In the genomic region with DNA sequence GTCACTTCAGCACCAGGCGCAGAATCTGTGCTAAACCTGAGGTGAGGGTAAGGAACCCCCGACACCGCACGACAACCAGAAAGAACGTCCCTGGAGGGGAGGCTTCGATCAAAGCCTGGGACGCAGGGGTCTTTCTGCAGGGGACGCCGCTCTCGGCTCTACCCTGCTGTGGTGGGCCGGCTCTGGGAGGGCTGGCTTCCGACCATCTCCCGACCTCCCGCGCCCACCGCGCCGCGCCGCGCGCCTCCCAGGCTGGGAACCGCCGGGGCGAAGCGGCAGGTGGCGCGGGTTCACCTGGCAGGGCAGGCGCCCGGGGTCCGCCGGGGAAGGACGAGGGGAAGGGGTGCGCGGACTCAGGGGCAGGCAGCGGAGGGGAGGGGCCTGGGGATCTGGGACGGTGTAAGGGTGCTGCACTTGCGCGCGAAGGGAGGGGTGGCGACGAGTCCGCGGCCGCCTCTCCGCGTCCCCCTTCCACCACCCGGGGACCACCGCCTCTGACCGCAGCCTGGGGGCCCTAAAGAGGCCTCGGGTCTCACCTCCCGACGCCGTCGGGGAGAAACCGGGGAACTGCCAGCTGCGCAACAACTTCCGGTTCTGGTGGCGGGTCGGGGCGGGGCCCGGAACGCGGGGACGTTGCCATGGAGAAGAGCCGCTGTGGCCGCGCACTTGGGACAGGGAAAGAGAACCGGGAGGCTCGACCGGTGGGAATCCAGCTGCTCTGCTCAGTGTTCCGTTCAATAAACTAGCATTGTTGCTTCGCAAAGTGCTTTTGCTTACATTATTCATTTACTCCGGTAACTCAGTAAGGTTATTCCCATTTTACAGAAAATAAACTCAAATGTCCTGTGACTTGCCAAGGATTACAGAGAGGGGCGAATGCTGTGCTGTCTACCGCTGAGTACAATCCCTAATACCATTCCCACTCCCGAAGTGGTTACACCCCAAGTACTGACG, we compare ENCODE assay signal across 8 cellular contexts. TPM values are rescaled to one million over a fixed set of nuclear protein-coding genes. Genes with fewer than 3 reads are reported as not detected.
DNase-seq lines count a peak whose midpoint lies in the region; ATAC-seq and TF ChIP-seq lines count a peak whose summit lies in the region.

A gene (minus strand): TSS at position 596 of the 954 bp plus-strand sequence. CDS start 3,045 bp downstream, outside the sequence.

- peak; percentile 88 for ATAC-seq in HG03045 (IDR thresholded peaks at IDR 0.05; ENCODE audit: unreplicated experiment)
- ATAC-seq in left lobe of liver = peak; percentile 97

- TF ChIP-seq CTCF in coronary artery (IDR thresholded peaks at IDR 0.05) = no peak

- DNase-seq in SIG-M5 treated with dmso at 0.1 percent for 504 hours (lab: John Stamatoyannopoulos, UW; ENCODE audit: unreplicated experiment) (peak; percentile 53), SIG-M5 (lab: John Stamatoyannopoulos, UW) (no peak), NCI-H2171 treated with DMSO at 0.1 percent for 48 hours (lab: John Stamatoyannopoulos, UW) (peak; percentile 48), coronary artery (ENCODE audit: low spot score) (peak; percentile 91), left lobe of liver (ENCODE audit: low spot score) (peak; percentile 86)
- peak; percentile 50 to 58 for DNase-seq in activated CD4-positive, alpha-beta T cell treated with anti-CD3 and anti-CD28 coated beads for 24 hours (ENCODE audit: low read depth in 2 of 2)
- peak; percentile 64 for DNase-seq in stimulated activated CD4-positive, alpha-beta T cell treated with anti-CD3 and anti-CD28 coated beads, Interleukin-1b, Interleukin-23, amount 100 ng/mL, for 48 hours

- H3K4me3 ChIP-seq in coronary artery = peak within 1 kb of the TSS; percentile 86

- H3K27ac ChIP-seq in coronary artery = peak within 1 kb of the TSS; percentile 8 to 74

RNA-seq across cellular contexts. Expression of the gene that starts here (rescaled TPM):
- total RNA-seq in left lobe of liver = 1.2 TPM
